Comparison of ENCODE assay signal across 21 cellular contexts in the genomic region with DNA sequence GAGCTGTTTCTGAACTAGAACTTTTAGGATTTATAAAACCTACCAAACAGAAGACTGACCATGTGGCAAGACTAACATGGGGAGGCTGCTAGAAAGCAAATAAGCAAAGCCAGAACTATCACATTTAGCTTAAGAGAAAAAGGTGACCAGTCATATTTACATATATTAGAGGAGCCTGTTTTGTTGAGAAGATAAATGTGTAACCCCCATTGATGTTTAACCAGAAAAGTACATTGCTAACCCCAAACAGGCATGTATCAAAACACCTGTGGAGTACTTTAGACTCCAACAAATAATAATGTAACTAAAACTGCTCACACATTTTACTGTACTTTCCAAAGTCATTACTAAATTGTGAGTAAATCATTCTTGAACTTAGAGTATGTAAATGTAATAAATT. TPM values are rescaled to one million over a fixed set of nuclear protein-coding genes. Genes with fewer than 3 reads are reported as not detected.
DNase-seq lines count a peak whose midpoint lies in the region; ATAC-seq and TF ChIP-seq lines count a peak whose summit lies in the region.
"Had no signal": no experiment of that assay in that cellular context is flagged by ENCODE, and none has a peak within 500 bp of the region (broad histone marks: within the 10 kb centered on the region; RNA-seq: fewer than 3 reads in every experiment).

No MANE protein-coding gene starts in this region.

- H3K9me3 ChIP-seq in HEK293 (ENCODE audit: control insufficient read depth, insufficient read depth, low read depth, low read length): no peaks in the 10 kb centered on the region
- no peaks in the 10 kb centered on the region for H3K9me3 ChIP-seq in right lobe of liver
- H3K9me3 ChIP-seq in mesenchymal stem cell (ENCODE audit: control insufficient read depth, low read length): no peaks in the 10 kb centered on the region
- H3K9me3 ChIP-seq: SJSA1 had no signal

- H3K4ac ChIP-seq in mesenchymal stem cell (ENCODE audit: low read depth in 1 of 2, low read length in 2 of 2): no peak overlapping the region

- H2BK12ac ChIP-seq in mesenchymal stem cell (ENCODE audit: low read length in 2 of 2): no peak overlapping the region

- H2BK120ac ChIP-seq in mesenchymal stem cell (ENCODE audit: low read depth, low read length): no peak overlapping the region

- H3K9ac ChIP-seq in mesenchymal stem cell (ENCODE audit: low read length): no peak overlapping the region

- peak; percentile 51 for ATAC-seq in GM18907 (IDR thresholded peaks at IDR 0.05; ENCODE audit: unreplicated experiment)
- ATAC-seq in GM19043 (IDR thresholded peaks at IDR 0.05; ENCODE audit: low read depth, unreplicated experiment): peak; percentile 53
- ATAC-seq in right lobe of liver: peak in 1 of 4 donors; percentile 12
- no peak for ATAC-seq in HG03565 (IDR thresholded peaks at IDR 0.05; ENCODE audit: unreplicated experiment)
- no peak for ATAC-seq in GM18505 (IDR thresholded peaks at IDR 0.05; ENCODE audit: unreplicated experiment)
- ATAC-seq: GM23338, HCT116, Right ventricle myocardium inferior had no signal

- POLR2A ChIA-PET in HEK293 (lab: Yijun Ruan, JAX): no interaction called here

- H3K36me3 ChIP-seq in HEK293 (ENCODE audit: control insufficient read depth in 2 of 2, insufficient read depth in 1 of 2, low read length in 2 of 2): peaks cover 11 to 71% of the 10 kb centered on the region in 2 experiments; a peak in 2 of 3 replicates
- H3K36me3 ChIP-seq in right lobe of liver: no peaks in the 10 kb centered on the region
- H3K36me3 ChIP-seq in mesenchymal stem cell (ENCODE audit: control insufficient read depth in 1 of 2, insufficient read depth in 2 of 2, low read depth in 1 of 2, low read length in 2 of 2): peaks cover 7 to 76% of the 10 kb centered on the region in 2 experiments

- H3K4me3 ChIP-seq in HEK293 (ENCODE audit: low read depth, low read length): no peak overlapping the region
- no peak overlapping the region for H3K4me3 ChIP-seq in right lobe of liver
- H3K4me3 ChIP-seq in mesenchymal stem cell (ENCODE audit: insufficient read depth in 1 of 2, low read depth in 1 of 2, low read length in 2 of 2): no peak overlapping the region
- H3K4me3 ChIP-seq: GM23338, SJSA1 had no signal

- no peak overlapping the region for H2BK5ac ChIP-seq in mesenchymal stem cell (ENCODE audit: low read depth, low read length, poor library complexity, severe bottlenecking)

- H3K27ac ChIP-seq in HEK293 (ENCODE audit: extremely low read depth, low read depth, low read length): no peak overlapping the region
- H3K27ac ChIP-seq in right lobe of liver: peak overlapping the region; percentile 30 to 79 (median 41)
- no peak overlapping the region for H3K27ac ChIP-seq in mesenchymal stem cell (ENCODE audit: low read length, poor library complexity, severe bottlenecking)
- H3K27ac ChIP-seq: SJSA1 had no signal

- H3K23ac ChIP-seq in mesenchymal stem cell (ENCODE audit: low read length in 2 of 2): no peak overlapping the region

- H3K27me3 ChIP-seq in right lobe of liver (no peaks in the 10 kb centered on the region), mesenchymal stem cell (ENCODE audit: control insufficient read depth in 1 of 2, insufficient read depth in 1 of 2, low read length in 2 of 2) (no peaks in the 10 kb centered on the region)
- H3K27me3 ChIP-seq: SJSA1 had no signal

- no peak overlapping the region for H3K4me2 ChIP-seq in mesenchymal stem cell (ENCODE audit: low read length, poor library complexity, severe bottlenecking)
- H3K4me2 ChIP-seq: GM23338 had no signal

- no peak overlapping the region for H2AFZ ChIP-seq in mesenchymal stem cell (ENCODE audit: low read depth, low read length)
- H2AFZ ChIP-seq: GM23338 had no signal

- no peak for TF ChIP-seq CTCF in HEK293 (tag by site-specific recombination; IDR thresholded peaks at IDR 0.05)
- TF ChIP-seq CTCF in right lobe of liver (IDR thresholded peaks at IDR 0.05): no peak

- no peak overlapping the region for H4K8ac ChIP-seq in mesenchymal stem cell (ENCODE audit: low read length)

- H4K91ac ChIP-seq in mesenchymal stem cell (ENCODE audit: low read length): no peak overlapping the region

- no peak overlapping the region for H2AK5ac ChIP-seq in mesenchymal stem cell (ENCODE audit: low read length, severe bottlenecking)

- H3K4me1 ChIP-seq in HEK293 (ENCODE audit: control insufficient read depth, insufficient read depth, low read length) (no peaks in the 10 kb centered on the region), right lobe of liver (peaks cover 0 to 77% (median 15%) of the 10 kb centered on the region in 4 donors), mesenchymal stem cell (ENCODE audit: control insufficient read depth, insufficient read depth, low read depth, low read length) (peaks cover 3% of the 10 kb centered on the region)
- H3K4me1 ChIP-seq: SJSA1 had no signal

- CTCF ChIA-PET in HEK293 (lab: Yijun Ruan, JAX): no interaction called here

- no peak overlapping the region for H3K18ac ChIP-seq in mesenchymal stem cell (ENCODE audit: low read depth in 1 of 2, low read length in 2 of 2)

- intact Hi-C loops in right lobe of liver (cut with DNase I): no loop called here

- no peak overlapping the region for H3K14ac ChIP-seq in mesenchymal stem cell (ENCODE audit: low read length in 2 of 2)

- TF ChIP-seq POLR2A in right lobe of liver (IDR thresholded peaks at IDR 0.05) (no peak), GM18505 (IDR thresholded peaks at IDR 0.05; ENCODE audit: borderline replicate concordance, extremely low read depth, insufficient read depth, insufficient read length) (no peak)

- H2BK15ac ChIP-seq in mesenchymal stem cell (ENCODE audit: low read depth, poor library complexity, severe bottlenecking): no peak overlapping the region

- peaks cover 5% of the 10 kb centered on the region for H3K79me1 ChIP-seq in mesenchymal stem cell (replicated peaks; ENCODE audit: low read length, poor library complexity, severe bottlenecking)

- DNase-seq in right lobe of liver (no peak), mesenchymal stem cell (no peak), NOMO-1 treated with DMSO at 0.1 percent for 48 hours (lab: John Stamatoyannopoulos, UW; ENCODE audit: unreplicated experiment) (no peak)
- DNase-seq: CD4-positive, CD25-positive, alpha-beta regulatory T cell; DMS79 treated with DMSO at 0.1 percent for 48 hours; NCI-H1105 treated with DMSO at 0.1 percent for 48 hours; NCI-H1694; NCI-H2081; NCI-H2171; NCI-H345; NCI-H524; NCI-H82 had no signal

TF ChIP-seq in HEK293, 187 proteins besides CTCF, POLR2A, EP300 and RAD21:
- TF ChIP-seq GLI4 (tag by site-specific recombination; IDR thresholded peaks at IDR 0.05): no peak
- peak; percentile 41 for TF ChIP-seq SCRT2 (tag by site-specific recombination; IDR thresholded peaks at IDR 0.05)
- no peak for TF ChIP-seq ZNF548 (tag by site-specific recombination; IDR thresholded peaks at IDR 0.05)
- TF ChIP-seq, protein P1, sequence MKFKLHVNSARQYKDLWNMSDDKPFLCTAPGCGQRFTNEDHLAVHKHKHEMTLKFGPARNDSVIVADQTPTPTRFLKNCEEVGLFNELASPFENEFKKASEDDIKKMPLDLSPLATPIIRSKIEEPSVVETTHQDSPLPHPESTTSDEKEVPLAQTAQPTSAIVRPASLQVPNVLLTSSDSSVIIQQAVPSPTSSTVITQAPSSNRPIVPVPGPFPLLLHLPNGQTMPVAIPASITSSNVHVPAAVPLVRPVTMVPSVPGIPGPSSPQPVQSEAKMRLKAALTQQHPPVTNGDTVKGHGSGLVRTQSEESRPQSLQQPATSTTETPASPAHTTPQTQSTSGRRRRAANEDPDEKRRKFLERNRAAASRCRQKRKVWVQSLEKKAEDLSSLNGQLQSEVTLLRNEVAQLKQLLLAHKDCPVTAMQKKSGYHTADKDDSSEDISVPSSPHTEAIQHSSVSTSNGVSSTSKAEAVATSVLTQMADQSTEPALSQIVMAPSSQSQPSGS (tag by site-specific recombination; IDR thresholded peaks at IDR 0.05; ENCODE audit: low read depth): no peak
- no peak for TF ChIP-seq ZNF266 (tag by site-specific recombination; IDR thresholded peaks at IDR 0.05; ENCODE audit: low read depth)
- TF ChIP-seq PRDM6 (tag by site-specific recombination; IDR thresholded peaks at IDR 0.05): no peak
TF ChIP-seq in HEK293: peak in this region for 1.

RNA-seq across cellular contexts. Expression of gene AKIRIN2, which starts 35.0 kb away (rescaled TPM):
- 10 to 100 TPM; 10.6 to 25.3 (median 18.6) TPM for total RNA-seq in right lobe of liver
- 42.4 TPM for polyA plus RNA-seq in mesenchymal stem cell (2013, experiment 1 of 2)
- 43.1 TPM for polyA plus RNA-seq in mesenchymal stem cell (2013, experiment 2 of 2)

Comparison
In these comparisons a context has a peak if more than half of its experiments do, and no peak if none do; other contexts are left out.
1. ATAC-seq: peak in GM18907 (single experiment) and GM19043 (single experiment); none in HG03565 (single experiment) and GM18505 (single experiment).
2. H3K27ac ChIP-seq: peak in right lobe of liver (3 of 3); none in HEK293 (single experiment) and mesenchymal stem cell (single experiment).